In genomic region chr15:43602233-43602632, GRCh38 we compare ENCODE assay signal across 7 cellular contexts.
DNase-seq lines count a peak whose midpoint lies in the region; TF ChIP-seq lines count a peak whose summit lies in the region.
"Not testable (repeated sequence)": the region's sequence is repeated elsewhere in the genome, so short reads cannot be mapped to it uniquely, and the experiment has no call there.

No MANE protein-coding gene starts in this region.

- TF ChIP-seq CTCF in WERI-Rb-1 (IDR thresholded peaks at IDR 0.05; ENCODE audit: low read depth, low read length) = not testable (repeated sequence)

- not testable (repeated sequence) for H3K36me3 ChIP-seq in WERI-Rb-1

- DNase-seq in DMS 273 treated with DMSO at 0.1 percent for 48 hours (lab: John Stamatoyannopoulos, UW) (peak; percentile 38), HK-2 (ENCODE audit: unreplicated experiment) (peak; percentile 7), NCI-H1436 treated with DMSO at 0.1 percent for 48 hours (lab: John Stamatoyannopoulos, UW) (peak; percentile 31), NCI-H69 (lab: John Stamatoyannopoulos, UW) (peak; percentile 89), WERI-Rb-1 (peak; percentile 15), glomerular visceral epithelial cell (ENCODE audit: extremely low spot score) (peak; percentile 78), putamen (ENCODE audit: low spot score) (peak; percentile 66)

- H3K27me3 ChIP-seq in WERI-Rb-1 (ENCODE audit: insufficient read depth, low read depth, severe bottlenecking) = not testable (repeated sequence)

- H3K4me3 ChIP-seq in WERI-Rb-1 (ENCODE audit: low read depth, low read length) = not testable (repeated sequence)

- not testable (repeated sequence) for H3K9me3 ChIP-seq in WERI-Rb-1 (ENCODE audit: severe bottlenecking)

- H3K27ac ChIP-seq in WERI-Rb-1 = not testable (repeated sequence)

Comparison
In these comparisons a context has a peak if more than half of its experiments do, and no peak if none do; other contexts are left out.
1. DNase-seq: peak in every context shown above with its lines; median percentile 89 in NCI-H69; 78 in glomerular visceral epithelial cell; 66 in putamen; 38 in DMS 273 treated with DMSO at 0.1 percent for 48 hours; 31 in NCI-H1436 treated with DMSO at 0.1 percent for 48 hours; 15 in WERI-Rb-1; 7 in HK-2.